In the genomic region with DNA sequence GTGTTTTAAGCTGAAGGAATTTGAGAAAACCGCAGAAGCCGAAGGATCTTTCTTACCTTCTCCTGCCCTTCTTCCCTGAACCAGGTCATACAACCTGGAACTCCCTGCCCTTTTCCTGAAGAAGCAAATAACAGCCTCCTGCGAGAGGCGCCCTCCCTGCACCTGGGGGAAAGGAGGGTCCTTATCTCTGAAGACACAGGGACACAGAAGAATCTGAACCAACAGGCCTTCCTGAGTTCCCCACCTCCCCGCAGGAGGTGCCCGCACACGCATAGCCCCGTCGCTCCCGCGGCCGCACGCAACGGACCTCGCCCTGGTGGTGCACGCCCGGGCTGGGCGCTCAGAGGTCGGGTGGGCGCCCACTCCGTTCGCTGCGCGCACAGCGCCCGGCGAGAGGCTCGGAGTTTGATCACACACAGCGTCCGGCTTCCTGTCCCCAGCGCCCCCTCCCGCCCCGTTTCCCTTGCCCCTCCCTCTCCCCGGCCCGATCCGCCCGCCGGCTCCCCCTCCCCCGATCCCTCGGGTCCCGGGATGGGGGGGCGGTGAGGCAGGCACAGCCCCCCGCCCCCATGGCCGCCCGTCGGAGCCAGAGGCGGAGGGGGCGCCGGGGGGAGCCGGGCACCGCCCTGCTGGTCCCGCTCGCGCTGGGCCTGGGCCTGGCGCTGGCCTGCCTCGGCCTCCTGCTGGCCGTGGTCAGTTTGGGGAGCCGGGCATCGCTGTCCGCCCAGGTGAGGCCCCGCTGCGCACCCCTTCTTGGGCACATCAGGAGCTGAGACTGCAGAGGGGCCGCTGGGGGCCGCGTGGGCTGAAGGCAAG, we compare ENCODE assay signal across 8 cellular contexts. TPM values are rescaled to one million over a fixed set of nuclear protein-coding genes. Genes with fewer than 3 reads are reported as not detected.
DNase-seq lines count a peak whose midpoint lies in the region; ATAC-seq and TF ChIP-seq lines count a peak whose summit lies in the region.

A gene with protein sequence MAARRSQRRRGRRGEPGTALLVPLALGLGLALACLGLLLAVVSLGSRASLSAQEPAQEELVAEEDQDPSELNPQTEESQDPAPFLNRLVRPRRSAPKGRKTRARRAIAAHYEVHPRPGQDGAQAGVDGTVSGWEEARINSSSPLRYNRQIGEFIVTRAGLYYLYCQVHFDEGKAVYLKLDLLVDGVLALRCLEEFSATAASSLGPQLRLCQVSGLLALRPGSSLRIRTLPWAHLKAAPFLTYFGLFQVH (plus strand): TSS at position 474 of the 816 bp plus-strand sequence. CDS start 96 bp downstream, at position 570.

- 0 to 4% methylated on average over 9 to 32 of the region's 65 CpGs for WGBS in lower leg skin, 2 donors

- intact Hi-C loops in dorsolateral prefrontal cortex (cut with DNase I), result loop anchor here in 1 of 2 donors (5.0 kb wide), 1 partner anchor 51 kb away; no protein-coding TSS in a partner anchor
- intact Hi-C loops in lower leg skin (cut with DNase I; ENCODE audit: low total_unique reads), result no loop called here

- H3K27ac ChIP-seq in dorsolateral prefrontal cortex, result peak within 1 kb of the TSS; percentile 62 to 98 (median 94)

- no peak for ATAC-seq in GM21529 (IDR thresholded peaks at IDR 0.05; ENCODE audit: unreplicated experiment)

- H3K4me3 ChIP-seq in dorsolateral prefrontal cortex, result peak within 1 kb of the TSS; percentile 50 to 96 (median 79)
- H3K4me3 ChIP-seq in lower leg skin (ENCODE audit: low read depth, poor library complexity, severe bottlenecking), result peak within 1 kb of the TSS; percentile 51

- no peak for TF ChIP-seq POLR2A in lower leg skin (IDR thresholded peaks at IDR 0.05)

- DNase-seq in NCI-H748 (lab: John Stamatoyannopoulos, UW; ENCODE audit: unreplicated experiment) (peak; percentile 44), NCI-H748 treated with DMSO at 0.1 percent for 48 hours (lab: John Stamatoyannopoulos, UW) (no peak), dorsolateral prefrontal cortex (peak; percentile 36 to 66 (median 59)), lower leg skin (ENCODE audit: low spot score in 2 of 2) (peak; percentile 34 to 93), NOMO-1 treated with DMSO at 0.1 percent for 48 hours (lab: John Stamatoyannopoulos, UW; ENCODE audit: unreplicated experiment) (no peak)
- peak; percentile 68 for DNase-seq in activated CD4-positive, CD25-positive, alpha-beta regulatory T cell treated with anti-CD3 and anti-CD28 coated beads, Interleukin-2, amount 50 U/mL, for 72 hours
- DNase-seq in stimulated activated CD4-positive, alpha-beta T cell treated with anti-CD3 and anti-CD28 coated beads, TNF-alpha, amount 100 ng/mL, for 48 hours (ENCODE audit: low read depth in 3 of 3), result peak in 2 of 3 donors; percentile 22 to 51

- no peaks in the 10 kb centered on the region for H3K27me3 ChIP-seq in dorsolateral prefrontal cortex

- TF ChIP-seq CTCF in dorsolateral prefrontal cortex (IDR thresholded peaks at IDR 0.05 in 54 of 56, conservative IDR thresholded peaks at IDR 0.05 in 2 of 56; ENCODE audit: low read depth in 1 of 56, partially characterized antibody in 56 of 56) (peak in 18 of 56 donors; percentile 5 to 38 (median 16)), lower leg skin (IDR thresholded peaks at IDR 0.05) (no peak)

RNA-seq across cellular contexts. Expression of the gene that starts here (rescaled TPM):
- total RNA-seq in dorsolateral prefrontal cortex, result 10 to 100 TPM; 25.3 to 97.2 (median 50.2) TPM
- total RNA-seq in lower leg skin, result 10 to 100 TPM in 3 of 4 donors, 1 to 10 TPM in 1; 9.9 to 31.7 (median 20.9) TPM

Comparison
In these comparisons a context has a peak if more than half of its experiments do, and no peak if none do; other contexts are left out.
1. DNase-seq: peak in NCI-H748 (single experiment), activated CD4-positive, CD25-positive, alpha-beta regulatory T cell treated with anti-CD3 and anti-CD28 coated beads, Interleukin-2, amount 50 U/mL, for 72 hours (single experiment), dorsolateral prefrontal cortex (10 of 10), lower leg skin (2 of 2) and stimulated activated CD4-positive, alpha-beta T cell treated with anti-CD3 and anti-CD28 coated beads, TNF-alpha, amount 100 ng/mL, for 48 hours (2 of 3); none in NCI-H748 treated with DMSO at 0.1 percent for 48 hours (single experiment) and NOMO-1 treated with DMSO at 0.1 percent for 48 hours (single experiment).